ENCODE assay signal across 8 cellular contexts in the genomic region with DNA sequence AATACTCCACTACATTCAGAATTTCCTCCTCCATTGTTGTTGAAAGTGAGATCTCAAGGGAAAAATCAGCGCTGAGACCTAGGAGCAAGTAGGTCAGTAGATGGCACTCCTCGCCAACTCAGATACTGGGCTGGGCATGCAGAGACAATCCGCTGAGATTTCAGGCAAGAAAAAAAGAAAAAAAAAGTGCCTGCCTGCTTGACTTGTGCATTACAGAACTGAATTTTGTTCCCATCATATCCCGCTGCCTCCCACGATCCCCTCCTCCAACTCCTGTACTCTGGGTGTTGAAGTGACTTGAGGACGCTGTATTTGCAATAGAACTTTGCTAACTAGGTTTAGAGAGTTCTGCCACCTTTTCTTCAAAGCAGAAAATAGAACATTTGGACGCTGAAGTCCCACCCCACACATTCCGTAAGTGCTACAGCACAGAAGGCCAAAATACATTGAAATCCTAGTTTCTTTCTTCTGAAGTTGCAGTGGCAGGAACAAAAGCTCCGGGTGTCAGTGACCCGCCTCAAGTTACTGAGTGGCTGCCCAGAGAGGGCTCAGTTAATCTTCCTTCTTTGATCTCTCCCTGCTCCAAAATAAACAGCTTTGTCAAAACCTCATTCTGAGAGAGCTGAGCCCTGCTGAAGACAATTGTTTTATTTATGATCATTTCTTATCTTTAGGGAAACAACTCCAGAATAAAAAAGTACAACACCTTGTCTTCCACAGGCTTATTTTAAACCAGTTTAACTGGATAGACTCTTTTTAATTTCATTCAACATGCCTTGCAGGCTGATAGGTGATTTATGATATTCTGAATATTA.
A peak's percentile ranks its signal among the peaks of the same experiment; 100 is the strongest.
DNase-seq lines count a peak whose midpoint lies in the region; ATAC-seq and TF ChIP-seq lines count a peak whose summit lies in the region.

No MANE protein-coding gene starts in this region.

- H3F3A ChIP-seq in GM23338 (replicated peaks; ENCODE audit: low read depth) = no peaks in the 10 kb centered on the region

- H3K4me2 ChIP-seq in GM23338 = peak overlapping the region; percentile 64

- H2AFZ ChIP-seq in GM23338 = 0 out of 2 replicates have a peak overlapping the region, but pooled peaks have one; percentile 29

- peaks cover 21% of the 10 kb centered on the region for H3K4me1 ChIP-seq in GM23338 (ENCODE audit: insufficient read depth)

- ATAC-seq in GM23338 = peak; percentile 92
- ATAC-seq in left lobe of liver = peak; percentile 99

- peak; percentile 86 to 92 for TF ChIP-seq CTCF in GM23338 (conservative IDR thresholded peaks at IDR 0.05; ENCODE audit: low read depth in 2 of 2)

- H4K20me1 ChIP-seq in GM23338 (replicated peaks; ENCODE audit: insufficient read depth) = no peaks in the 10 kb centered on the region

- H3K4me1 Mint-ChIP-seq in GM23338 = peaks cover 47% of the 10 kb centered on the region

- H3K36me3 Mint-ChIP-seq in GM23338 (ENCODE audit: low read depth) = no peaks in the 10 kb centered on the region

- H3K27me3 Mint-ChIP-seq in GM23338 (ENCODE audit: insufficient read depth, low read depth, poor library complexity) = peaks cover 2% of the 10 kb centered on the region

- no peaks in the 10 kb centered on the region for H3K79me2 ChIP-seq in GM23338 (replicated peaks; ENCODE audit: insufficient read depth)

- no peaks in the 10 kb centered on the region for H3K9me3 Mint-ChIP-seq in GM23338

- H3K27ac Mint-ChIP-seq in GM23338 = peak overlapping the region; percentile 76; the same call in 1 of the 2 replicates

- no peaks in the 10 kb centered on the region for H3K27me3 ChIP-seq in GM23338 (ENCODE audit: insufficient read depth)

- H3K9me2 ChIP-seq in GM23338 (ENCODE audit: insufficient read depth) = no peaks in the 10 kb centered on the region

- peak overlapping the region; percentile 38 for H3K4me3 ChIP-seq in GM23338

- no peaks in the 10 kb centered on the region for H3K36me3 ChIP-seq in GM23338 (ENCODE audit: insufficient read depth)

- peak overlapping the region; percentile 55; the same call in 2 of the 3 replicates for H3K4me3 Mint-ChIP-seq in GM23338

- DNase-seq in DMS114 treated with DMSO at 0.1 percent for 48 hours (lab: John Stamatoyannopoulos, UW; ENCODE audit: unreplicated experiment) (peak; percentile 25), GM23338 (ENCODE audit: low spot score) (peak; percentile 90), NCI-H1694 (lab: John Stamatoyannopoulos, UW) (peak; percentile 59), dermis blood vessel endothelial cell (peak; percentile 93), left lobe of liver (ENCODE audit: low spot score) (peak; percentile 51), KG1 (lab: John Stamatoyannopoulos, UW) (no peak)
- DNase-seq in activated CD4-positive, CD25-positive, alpha-beta regulatory T cell (lab: John Stamatoyannopoulos, UW) = peak in 3 of 4 experiments; percentile 8 to 27 (median 10)
- peak; percentile 13 to 43 for DNase-seq in stimulated activated CD4-positive, alpha-beta T cell treated with anti-CD3 and anti-CD28 coated beads, Interleukin-2, amount 100 ng/mL, for 48 hours

- 0 out of 2 replicates have a peak overlapping the region, but pooled peaks have one; percentile 11 for H3K27ac ChIP-seq in GM23338 (ENCODE audit: low read depth)

TF ChIP-seq in GM23338, 12 proteins besides CTCF, POLR2A, EP300 and RAD21:
- no peak for TF ChIP-seq CREB1 (CRISPR knock-in tag; IDR thresholded peaks at IDR 0.05; ENCODE audit: low read depth)
- TF ChIP-seq, protein P1, sequence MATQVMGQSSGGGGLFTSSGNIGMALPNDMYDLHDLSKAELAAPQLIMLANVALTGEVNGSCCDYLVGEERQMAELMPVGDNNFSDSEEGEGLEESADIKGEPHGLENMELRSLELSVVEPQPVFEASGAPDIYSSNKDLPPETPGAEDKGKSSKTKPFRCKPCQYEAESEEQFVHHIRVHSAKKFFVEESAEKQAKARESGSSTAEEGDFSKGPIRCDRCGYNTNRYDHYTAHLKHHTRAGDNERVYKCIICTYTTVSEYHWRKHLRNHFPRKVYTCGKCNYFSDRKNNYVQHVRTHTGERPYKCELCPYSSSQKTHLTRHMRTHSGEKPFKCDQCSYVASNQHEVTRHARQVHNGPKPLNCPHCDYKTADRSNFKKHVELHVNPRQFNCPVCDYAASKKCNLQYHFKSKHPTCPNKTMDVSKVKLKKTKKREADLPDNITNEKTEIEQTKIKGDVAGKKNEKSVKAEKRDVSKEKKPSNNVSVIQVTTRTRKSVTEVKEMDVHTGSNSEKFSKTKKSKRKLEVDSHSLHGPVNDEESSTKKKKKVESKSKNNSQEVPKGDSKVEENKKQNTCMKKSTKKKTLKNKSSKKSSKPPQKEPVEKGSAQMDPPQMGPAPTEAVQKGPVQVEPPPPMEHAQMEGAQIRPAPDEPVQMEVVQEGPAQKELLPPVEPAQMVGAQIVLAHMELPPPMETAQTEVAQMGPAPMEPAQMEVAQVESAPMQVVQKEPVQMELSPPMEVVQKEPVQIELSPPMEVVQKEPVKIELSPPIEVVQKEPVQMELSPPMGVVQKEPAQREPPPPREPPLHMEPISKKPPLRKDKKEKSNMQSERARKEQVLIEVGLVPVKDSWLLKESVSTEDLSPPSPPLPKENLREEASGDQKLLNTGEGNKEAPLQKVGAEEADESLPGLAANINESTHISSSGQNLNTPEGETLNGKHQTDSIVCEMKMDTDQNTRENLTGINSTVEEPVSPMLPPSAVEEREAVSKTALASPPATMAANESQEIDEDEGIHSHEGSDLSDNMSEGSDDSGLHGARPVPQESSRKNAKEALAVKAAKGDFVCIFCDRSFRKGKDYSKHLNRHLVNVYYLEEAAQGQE (IDR thresholded peaks at IDR 0.05; ENCODE audit: unreplicated experiment) = no peak
- TF ChIP-seq, protein P2, sequence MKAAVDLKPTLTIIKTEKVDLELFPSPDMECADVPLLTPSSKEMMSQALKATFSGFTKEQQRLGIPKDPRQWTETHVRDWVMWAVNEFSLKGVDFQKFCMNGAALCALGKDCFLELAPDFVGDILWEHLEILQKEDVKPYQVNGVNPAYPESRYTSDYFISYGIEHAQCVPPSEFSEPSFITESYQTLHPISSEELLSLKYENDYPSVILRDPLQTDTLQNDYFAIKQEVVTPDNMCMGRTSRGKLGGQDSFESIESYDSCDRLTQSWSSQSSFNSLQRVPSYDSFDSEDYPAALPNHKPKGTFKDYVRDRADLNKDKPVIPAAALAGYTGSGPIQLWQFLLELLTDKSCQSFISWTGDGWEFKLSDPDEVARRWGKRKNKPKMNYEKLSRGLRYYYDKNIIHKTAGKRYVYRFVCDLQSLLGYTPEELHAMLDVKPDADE (IDR thresholded peaks at IDR 0.05) = no peak
- TF ChIP-seq ZNF114 (CRISPR knock-in tag; IDR thresholded peaks at IDR 0.05) = no peak
- no peak for TF ChIP-seq EZH2phosphoT487 (IDR thresholded peaks at IDR 0.05; ENCODE audit: unreplicated experiment)
TF ChIP-seq in GM23338: peak in this region for 0.
